Comparison of ENCODE assay signal across 20 cellular contexts in genomic region chr6:147116043-147116442, GRCh38.
"Had no signal": no experiment of that assay in that cellular context is flagged by ENCODE, and none has a peak within 500 bp of the region (broad histone marks: within the 10 kb centered on the region; RNA-seq: fewer than 3 reads in every experiment).

No MANE protein-coding gene starts in this region.

- DNase-seq: Karpas-422; KG1; MG63; NCI-H1092; NCI-H1105 treated with DMSO at 0.1 percent for 48 hours; NCI-H1417 treated with DMSO at 0.1 percent for 48 hours; NCI-H1694; NCI-H187 treated with DMSO at 0.1 percent for 48 hours; NCI-H2029 treated with DMSO at 0.1 percent for 48 hours; NCI-H2171 treated with DMSO at 0.1 percent for 48 hours; NCI-H510A; NCI-H524 treated with DMSO at 0.1 percent for 48 hours; NK-92 treated with Interleukin-12 subunit alpha and Interleukin-12 subunit beta, amount 100 ng/mL, for 24 hours; PC-3; SHP77; SK-N-SH; SW 1271; T-helper 1 cell had no signal

- H3K9me3 ChIP-seq: MG63, SK-N-SH had no signal

- ATAC-seq: Panc1, PC-3 had no signal

- H3K9ac ChIP-seq: SK-N-SH had no signal

- H3K4me2 ChIP-seq: SK-N-SH had no signal

- H3K36me3 ChIP-seq: MG63 had no signal

- H3K27ac ChIP-seq: RWPE1 had no signal

- H3K27me3 ChIP-seq: MG63 had no signal

- H3K4me3 ChIP-seq: MG63 had no signal
